12 cellular contexts compared by ENCODE assay signal in the genomic region with DNA sequence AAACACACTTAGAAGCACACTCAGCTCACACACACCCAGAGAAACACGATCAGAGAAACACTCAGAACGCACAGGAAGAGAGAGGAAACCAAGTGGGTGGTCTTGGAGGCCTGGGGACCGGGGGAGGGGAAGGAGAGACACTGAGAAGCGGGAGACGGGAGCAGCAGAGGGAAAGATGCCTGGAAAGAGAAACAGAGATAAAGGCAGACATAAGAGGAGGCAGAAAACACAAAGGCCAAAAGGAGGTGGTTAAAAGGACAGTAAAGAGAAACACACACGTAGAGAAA. TPM values are rescaled to one million over a fixed set of nuclear protein-coding genes. Genes with fewer than 3 reads are reported as not detected.
A peak's percentile ranks its signal among the peaks of the same experiment; 100 is the strongest.
DNase-seq lines count a peak whose midpoint lies in the region; ATAC-seq, FAIRE-seq and TF ChIP-seq lines count a peak whose summit lies in the region.
"Had no signal": no experiment of that assay in that cellular context is flagged by ENCODE, and none has a peak within 500 bp of the region (broad histone marks: within the 10 kb centered on the region; RNA-seq: fewer than 3 reads in every experiment).

No MANE protein-coding gene starts in this region.

- peak overlapping the region; percentile 92 for H3K4ac ChIP-seq in IMR-90 (ENCODE audit: low read depth, low read length)

- peak overlapping the region; percentile 76 for H3K18ac ChIP-seq in IMR-90 (ENCODE audit: low read depth, low read length)

- H2AFZ ChIP-seq in IMR-90 (replicated peaks; ENCODE audit: low read length, poor library complexity) (peak overlapping the region; percentile 96), neural cell (ENCODE audit: low read depth, low read length) (no peak overlapping the region)

- H3K27me3 ChIP-seq in IMR-90 (ENCODE audit: control insufficient read depth, insufficient read depth, low read length): no peaks in the 10 kb centered on the region
- H3K27me3 ChIP-seq in esophagus muscularis mucosa: peaks cover 0 to 6% (median 0%) of the 10 kb centered on the region in 4 donors
- no peaks in the 10 kb centered on the region for H3K27me3 ChIP-seq in neural cell (ENCODE audit: insufficient read depth, low read depth, low read length)
- H3K27me3 ChIP-seq: pancreas had no signal

- peak overlapping the region; percentile 80 for H4K91ac ChIP-seq in IMR-90 (ENCODE audit: insufficient read depth, low read depth, low read length)

- H3F3A ChIP-seq in neural cell (ENCODE audit: insufficient read depth, low read length, poor library complexity, severe bottlenecking): no peaks in the 10 kb centered on the region

- no peaks in the 10 kb centered on the region for H3K9me2 ChIP-seq in neural cell (ENCODE audit: insufficient read depth, low read length)

- H3K27ac ChIP-seq in A549: no peak overlapping the region
- H3K27ac ChIP-seq in IMR-90 (ENCODE audit: insufficient read depth, low read length): peak overlapping the region; percentile 94
- no peak overlapping the region for H3K27ac ChIP-seq in esophagus muscularis mucosa (replicated peaks in 1 of 4)
- H3K27ac ChIP-seq in neural cell (ENCODE audit: low read length): no peak overlapping the region
- H3K27ac ChIP-seq in RWPE1: no peak overlapping the region
- H3K27ac ChIP-seq: pancreas had no signal

- H4K8ac ChIP-seq in IMR-90 (ENCODE audit: low read depth in 2 of 2, low read length in 2 of 2): peak overlapping the region; percentile 89

- H3K56ac ChIP-seq in IMR-90 (ENCODE audit: extremely low read depth, insufficient read depth, low read length): peak overlapping the region; percentile 65

- TF ChIP-seq RAD21 in A549 (conservative IDR thresholded peaks at IDR 0.05 in 1 of 2, IDR thresholded peaks at IDR 0.05 in 1 of 2) (no peak), IMR-90 (IDR thresholded peaks at IDR 0.05; ENCODE audit: low read length) (no peak), neural cell (conservative IDR thresholded peaks at IDR 0.05) (no peak)

- peaks cover 27% of the 10 kb centered on the region for H3K9me1 ChIP-seq in IMR-90 (ENCODE audit: insufficient read depth, low read length)

- peaks cover 11 to 53% of the 10 kb centered on the region in 2 experiments for H3K79me1 ChIP-seq in IMR-90 (ENCODE audit: low read depth in 1 of 2, low read length in 2 of 2)

- POLR2A ChIA-PET in A549 (lab: Yijun Ruan, JAX) (no interaction called here), IMR-90 (lab: Charles Lee; ENCODE audit: unreplicated experiment) (interaction anchor here (0.7 kb wide), 1 partner anchor 1325 kb away, joined by 3 read pairs; no protein-coding TSS in a partner anchor), RWPE1 (lab: Yijun Ruan, JAX; ENCODE audit: low non-redundant PET) (no interaction called here)

- TF ChIP-seq EP300 in A549 (IDR thresholded peaks at IDR 0.05): no peak
- no peak for TF ChIP-seq EP300 in esophagus muscularis mucosa (IDR thresholded peaks at IDR 0.05)
- no peak for TF ChIP-seq EP300 in neural cell (conservative IDR thresholded peaks at IDR 0.05; ENCODE audit: poor library complexity, severe bottlenecking)

- H2BK120ac ChIP-seq in IMR-90 (ENCODE audit: low read depth, low read length): peak overlapping the region; percentile 82; the same call in 1 of the 2 replicates

- H3K9ac ChIP-seq in IMR-90 (ENCODE audit: low read depth, low read length): peak overlapping the region; percentile 98
- H3K9ac ChIP-seq in neural cell (ENCODE audit: low read length): peak overlapping the region; percentile 17

- peak overlapping the region; percentile 96 for H3K14ac ChIP-seq in IMR-90 (replicated peaks; ENCODE audit: low read depth, low read length)

- intact Hi-C loops in IMR-90 (cut with micrococcal nuclease) (loop anchor here (5.0 kb wide), 2 partner anchors 52 to 68 kb away; a partner anchor contains a TSS), esophagus muscularis mucosa (cut with DNase I) (no loop called here)

- H4K20me1 ChIP-seq in IMR-90 (ENCODE audit: insufficient read depth, low read length): peaks cover 9% of the 10 kb centered on the region; the same call in 1 of the 2 replicates
- H4K20me1 ChIP-seq in neural cell (ENCODE audit: insufficient read depth): no peaks in the 10 kb centered on the region

- H2BK20ac ChIP-seq in IMR-90 (ENCODE audit: low read depth, low read length): peak overlapping the region; percentile 6; the same call in 1 of the 2 replicates

- peaks cover 7% of the 10 kb centered on the region for H3K79me2 ChIP-seq in neural cell (replicated peaks; ENCODE audit: insufficient read depth, low read length)

- peak overlapping the region; percentile 90 for H4K5ac ChIP-seq in IMR-90 (ENCODE audit: low read depth, low read length)

- peak overlapping the region; percentile 84; the same call in 1 of the 2 replicates for H2AK5ac ChIP-seq in IMR-90 (ENCODE audit: low read depth, low read length)

- peaks cover 22% of the 10 kb centered on the region for H3K36me3 ChIP-seq in IMR-90 (ENCODE audit: control insufficient read depth, insufficient read depth, low read length)
- peaks cover 0 to 25% (median 5%) of the 10 kb centered on the region in 4 donors for H3K36me3 ChIP-seq in esophagus muscularis mucosa
- no peaks in the 10 kb centered on the region for H3K36me3 ChIP-seq in neural cell (ENCODE audit: insufficient read depth, low read length)

- TF ChIP-seq POLR2A in A549 (IDR thresholded peaks at IDR 0.05; ENCODE audit: low read length) (no peak), IMR-90 (IDR thresholded peaks at IDR 0.05; ENCODE audit: low read depth, low read length) (no peak), esophagus muscularis mucosa (IDR thresholded peaks at IDR 0.05; ENCODE audit: low read depth) (no peak)

- peak overlapping the region; percentile 99 for H3K23ac ChIP-seq in IMR-90 (ENCODE audit: low read depth, low read length)

- TF ChIP-seq CTCF in A549 (IDR thresholded peaks at IDR 0.05): no peak
- TF ChIP-seq CTCF in IMR-90 (conservative IDR thresholded peaks at IDR 0.05; ENCODE audit: low read depth, low read length): no peak
- TF ChIP-seq CTCF in esophagus muscularis mucosa (IDR thresholded peaks at IDR 0.05): no peak
- no peak for TF ChIP-seq CTCF in neural cell (IDR thresholded peaks at IDR 0.05; ENCODE audit: poor library complexity, severe bottlenecking)
- TF ChIP-seq CTCF in RWPE1 (conservative IDR thresholded peaks at IDR 0.05; ENCODE audit: low read depth): no peak

- dilution Hi-C loops in IMR-90 (cut with HindIII; ENCODE audit: low sequenced_read_pairs, unreplicated experiment): no loop called here

- H3K4me2 ChIP-seq in A549: peak overlapping the region; percentile 94; the same call in 1 of the 3 replicates
- H3K4me2 ChIP-seq in IMR-90 (ENCODE audit: low read depth, low read length): peak overlapping the region; percentile 95
- peak overlapping the region; percentile 13 for H3K4me2 ChIP-seq in neural cell (ENCODE audit: low read length)

- H2BK5ac ChIP-seq in IMR-90 (ENCODE audit: low read depth, low read length, poor library complexity, severe bottlenecking): peak overlapping the region; percentile 61

- H2AK9ac ChIP-seq in IMR-90 (replicated peaks; ENCODE audit: low read depth, low read length, poor library complexity): peak overlapping the region; percentile 96

- H2BK15ac ChIP-seq in IMR-90 (ENCODE audit: low read depth, low read length): peak overlapping the region; percentile 71; the same call in 2 of the 3 replicates

- no peak for FAIRE-seq in A549 (lab: Jason Lieb, UNC)
- FAIRE-seq: pancreas had no signal

- in situ Hi-C loops in IMR-90 (cut with MboI; ENCODE audit: low sequenced_read_pairs): no loop called here

- peaks cover 9% of the 10 kb centered on the region for H3K4me1 ChIP-seq in A549
- H3K4me1 ChIP-seq in IMR-90 (ENCODE audit: control insufficient read depth, insufficient read depth, low read length): peaks cover 17% of the 10 kb centered on the region
- H3K4me1 ChIP-seq in esophagus muscularis mucosa: peaks cover 4 to 32% (median 19%) of the 10 kb centered on the region in 4 donors

- H3K9me3 ChIP-seq in A549: no peaks in the 10 kb centered on the region
- no peaks in the 10 kb centered on the region for H3K9me3 ChIP-seq in IMR-90 (ENCODE audit: control insufficient read depth, insufficient read depth, low read length)
- no peaks in the 10 kb centered on the region for H3K9me3 ChIP-seq in esophagus muscularis mucosa
- H3K9me3 ChIP-seq in neural cell (ENCODE audit: low read length): no peaks in the 10 kb centered on the region
- H3K9me3 ChIP-seq: pancreas had no signal

- ATAC-seq in A549 (no peak), IMR-90 (ENCODE audit: low read depth) (no peak), GM18870 (IDR thresholded peaks at IDR 0.05; ENCODE audit: unreplicated experiment) (no peak)

- BruUV-seq in IMR-90 (replicated peaks; lab: Mats Ljungman, UMichigan): no TSS peak

- H3K4me3 ChIP-seq in A549 (no peak overlapping the region), IMR-90 (ENCODE audit: insufficient read depth, low read depth, low read length) (peak overlapping the region; percentile 79), esophagus muscularis mucosa (peak overlapping the region; percentile 75 to 81 (median 78)), neural cell (ENCODE audit: low read length) (peak overlapping the region; percentile 74)

- DNase-seq in A549 (ENCODE audit: low read depth in 1 of 2, low spot score in 1 of 2) (no peak), IMR-90 (peak; percentile 10), esophagus muscularis mucosa (ENCODE audit: extremely low spot score) (no peak), RWPE1 (ENCODE audit: low spot score) (no peak), T-helper 2 cell (no peak)
- no peak for DNase-seq in activated CD4-positive, alpha-beta T cell treated with anti-CD3 and anti-CD28 coated beads for 4 hours
- DNase-seq: activated CD4-positive, alpha-beta T cell treated with anti-CD3 and anti-CD28 coated beads for 48 hours; CD4-positive, CD25-positive, alpha-beta regulatory T cell; NCI-H1092; pancreas had no signal

- CTCF ChIA-PET in A549 (lab: Yijun Ruan, JAX): interaction anchor here (0.9 to 2.6 kb wide), 6 partner anchors 7 to 146 kb away, joined by 3 to 20 read pairs (median 4); no protein-coding TSS in a partner anchor
- CTCF ChIA-PET in IMR-90 (lab: Yijun Ruan, JAX): interaction anchor here (0.6 to 2.0 kb wide), 4 partner anchors 18 to 510 kb away, joined by 3 to 7 read pairs (median 5); a partner anchor contains a TSS
- CTCF ChIA-PET in RWPE1 (lab: Yijun Ruan, JAX): interaction anchor here (1.1 kb wide), 1 partner anchor 8 kb away, joined by 5 read pairs; no protein-coding TSS in a partner anchor

- WGBS in A549 (ENCODE audit: missing lambda C conversion rate): 82% methylated on average over 6 of the region's 6 CpGs
- WGBS in IMR-90 (ENCODE audit: extremely low coverage in 2 of 2, insufficient read length in 1 of 2), 2 experiments: no CpG with 5 or more reads among the region's 6 CpGs
- 35% methylated on average over 6 of the region's 6 CpGs for WGBS in esophagus muscularis mucosa

RNA-seq across cellular contexts. Expression of a gene that starts 1.3 kb away (rescaled TPM):
- polyA plus RNA-seq in A549 (2011; rRNA removed) (61.0 and 72.6 TPM in 2 replicates), A549 (2017; fragmentation: RNase III; extraction: RNeasy Plus Mini Kit Qiagen cat#74134 plus additional on column Dnase treatment) (42.2 to 50.0 TPM (median 46.6 TPM) in 3 replicates), IMR-90 (2012; rRNA removed) (195 TPM in 2 replicates), neural cell (65.1 and 77.6 TPM in 2 replicates)
- 95.7 and 118 TPM in 2 replicates for polyA plus RNA-seq in A549 (2012; cell fraction: cytosol; rRNA removed)
- 66.6 and 79.4 TPM in 2 replicates for polyA plus RNA-seq in A549 (2012; cell fraction: nucleus; rRNA removed)
- 71.5 and 87.1 TPM in 2 replicates for polyA minus RNA-seq in A549 (2011; rRNA and poly(A)+ RNA removed)
- total RNA-seq in IMR-90 (2012; rRNA removed) (129 and 173 TPM in 2 replicates), esophagus muscularis mucosa (10 to 100 TPM; 39.3 to 73.4 (median 54.2) TPM)
- polyA plus RNA-seq in IMR-90 (2012; cell fraction: cytosol; rRNA removed): 288 and 315 TPM in 2 replicates
- 125 and 152 TPM in 2 replicates for polyA plus RNA-seq in IMR-90 (2012; cell fraction: nucleus; rRNA removed; ENCODE audit: low replicate concordance)
- polyA minus RNA-seq in neural cell: 31.0 and 36.3 TPM in 2 replicates
- total RNA-seq: CD4-positive, CD25-positive, alpha-beta regulatory T cell had no signal
- polyA plus RNA-seq: CD4-positive, CD25-positive, alpha-beta regulatory T cell had no signal

RNA-seq across cellular contexts. Expression of a gene that starts 52.3 kb away (rescaled TPM):
- 4.2 and 5.6 TPM in 2 replicates for polyA plus RNA-seq in A549 (2011; rRNA removed)
- polyA plus RNA-seq in A549 (2012; cell fraction: cytosol; rRNA removed): 1.1 TPM in 2 replicates
- 1.5 and 1.7 TPM in 2 replicates for polyA plus RNA-seq in A549 (2012; cell fraction: nucleus; rRNA removed)
- 2.3 to 2.8 TPM (median 2.8 TPM) in 3 replicates for polyA plus RNA-seq in A549 (2017; fragmentation: RNase III; extraction: RNeasy Plus Mini Kit Qiagen cat#74134 plus additional on column Dnase treatment)
- polyA minus RNA-seq in A549 (2011; rRNA and poly(A)+ RNA removed): 5.8 and 9.5 TPM in 2 replicates
- total RNA-seq in IMR-90 (2012; rRNA removed): 0.56 and 0.90 TPM in 2 replicates
- polyA plus RNA-seq in IMR-90 (2012; rRNA removed): 0.63 and 0.67 TPM in 2 replicates
- polyA plus RNA-seq in IMR-90 (2012; cell fraction: cytosol; rRNA removed): 0.41 and 0.43 TPM in 2 replicates
- polyA plus RNA-seq in IMR-90 (2012; cell fraction: nucleus; rRNA removed; ENCODE audit: low replicate concordance): 0.13 and 0.42 TPM in 2 replicates
- 10 to 100 TPM; 27.3 to 30.3 (median 29.0) TPM for total RNA-seq in esophagus muscularis mucosa
- 10.7 and 18.0 TPM in 2 replicates for polyA plus RNA-seq in neural cell
- 34.3 and 49.1 TPM in 2 replicates for polyA minus RNA-seq in neural cell

Comparison
In these comparisons a context has a peak if more than half of its experiments do, and no peak if none do; other contexts are left out.
1. H3K4me2 ChIP-seq: peak in every context shown above with its lines; median percentile 95 in IMR-90; 94 in A549; 13 in neural cell.